8 cellular contexts compared by ENCODE assay signal in the genomic region with DNA sequence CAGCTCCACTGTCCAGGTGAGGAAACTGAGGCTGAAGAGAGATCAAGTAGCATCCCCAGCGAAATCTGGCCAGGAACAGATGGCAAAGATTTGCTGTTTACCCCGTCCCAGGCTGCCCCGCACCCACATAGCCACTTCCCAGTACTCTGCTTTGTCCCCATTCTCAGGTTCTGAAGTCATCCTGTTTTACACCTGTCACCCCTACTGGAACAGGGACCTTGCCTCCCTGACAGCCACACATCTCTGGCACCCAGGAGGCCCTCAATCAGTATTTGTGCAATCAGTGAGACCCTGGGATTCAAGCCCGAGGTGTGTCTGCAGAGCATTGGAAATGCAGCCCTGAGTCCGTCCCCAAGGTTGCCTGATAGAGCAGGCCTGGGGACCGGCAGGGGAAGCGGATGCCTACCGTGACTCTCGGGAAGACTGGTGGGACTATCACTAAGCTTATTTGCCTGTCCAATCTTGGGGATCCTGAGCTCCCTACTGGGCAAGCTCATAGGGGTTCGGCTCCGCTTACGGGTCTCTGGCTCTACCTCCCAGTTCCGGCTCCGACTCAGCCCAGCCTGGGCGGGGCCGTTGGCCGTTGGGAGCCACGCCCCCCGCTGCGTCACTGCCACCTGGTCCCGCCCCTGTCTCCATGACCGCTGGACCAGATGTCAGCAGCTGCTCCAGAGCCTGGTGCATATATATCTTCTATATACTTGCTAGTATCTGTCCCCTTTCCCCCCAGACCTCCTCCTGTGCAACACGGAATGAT. TPM values are rescaled to one million over a fixed set of nuclear protein-coding genes. Genes with fewer than 3 reads are reported as not detected.
DNase-seq lines count a peak whose midpoint lies in the region; FAIRE-seq and TF ChIP-seq lines count a peak whose summit lies in the region.

No MANE protein-coding gene starts in this region.

- no peak for FAIRE-seq in H54 (lab: Jason Lieb, UNC)

- WGBS in spleen, 5 donors = 6 to 17% (median 9%) methylated on average over 11 to 23 of the region's 23 CpGs

- no peaks in the 10 kb centered on the region for H3K9me3 ChIP-seq in spleen

- H3K27me3 ChIP-seq in spleen (replicated peaks in 1 of 7) = no peaks in the 10 kb centered on the region

- intact Hi-C loops in spleen (cut with DNase I; ENCODE audit: low total_unique reads) = no loop called here

- H3K4me3 ChIP-seq in cardiac fibroblast (replicated peaks in 1 of 2; ENCODE audit: low read depth in 2 of 2, low read length in 2 of 2) = peak overlapping the region; percentile 39 to 55
- H3K4me3 ChIP-seq in spleen = peak overlapping the region; percentile 23 to 72 (median 47)

- TF ChIP-seq POLR2A in H54 (IDR thresholded peaks at IDR 0.05; ENCODE audit: low read depth, low read length) (no peak), spleen (IDR thresholded peaks at IDR 0.05) (no peak)

- TF ChIP-seq CTCF in cardiac fibroblast (IDR thresholded peaks at IDR 0.05; ENCODE audit: low read depth, low read length) = no peak
- no peak for TF ChIP-seq CTCF in spleen (IDR thresholded peaks at IDR 0.05 in 8 of 11, conservative IDR thresholded peaks at IDR 0.05 in 3 of 11)

- peaks cover 0 to 2% (median 0%) of the 10 kb centered on the region in 6 donors for H3K36me3 ChIP-seq in spleen

- H3K4me1 ChIP-seq in spleen = peaks cover 14 to 39% (median 33%) of the 10 kb centered on the region in 6 donors

- H3K27ac ChIP-seq in spleen = peak overlapping the region in 6 of 8 donors; percentile 22 to 85 (median 72)

- DNase-seq in ELF-1 (ENCODE audit: low read depth, low spot score) (peak; percentile 89), H54 (ENCODE audit: insufficient read length, low spot score) (peak; percentile 51), NCI-H1105 (lab: John Stamatoyannopoulos, UW) (peak; percentile 48), cardiac fibroblast (ENCODE audit: low read depth in 2 of 2) (peak; percentile 75 to 80), iris pigment epithelial cell (ENCODE audit: low read depth) (peak; percentile 72), spleen (peak; percentile 98), amniotic stem cell (lab: John Stamatoyannopoulos, UW) (no peak)
- DNase-seq in activated CD4-positive, CD25-positive, alpha-beta regulatory T cell (lab: John Stamatoyannopoulos, UW) = peak; percentile 43 to 71 (median 54)

RNA-seq across cellular contexts. Expression of gene FANCD2, which starts 17.5 kb away (rescaled TPM):
- 10 to 100 TPM in 6 of 7 donors, 1 to 10 TPM in 1; 9.3 to 19.5 (median 13.6) TPM for total RNA-seq in spleen
- polyA plus RNA-seq in spleen = 10 to 100 TPM; 12.5 to 20.2 (median 13.6) TPM

RNA-seq across cellular contexts. Expression of gene EMC3, which starts 22.1 kb away (rescaled TPM):
- total RNA-seq in spleen = 10 to 100 TPM; 32.8 to 61.4 (median 47.1) TPM
- 10 to 100 TPM; 16.3 to 35.3 (median 18.0) TPM for polyA plus RNA-seq in spleen

RNA-seq across cellular contexts. Expression of gene PRRT3, which starts 56.6 kb away (rescaled TPM):
- 1 to 10 TPM in 6 of 7 donors, under 1 TPM in 1; 0.85 to 2.4 (median 1.9) TPM for total RNA-seq in spleen
- polyA plus RNA-seq in spleen = under 1 TPM; 0.65 to 0.99 (median 0.72) TPM
